In genomic region chrX:132119821-132120220, GRCh38 we compare ENCODE assay signal across 23 cellular contexts. TPM values are rescaled to one million over a fixed set of nuclear protein-coding genes. Genes with fewer than 3 reads are reported as not detected.
DNase-seq lines count a peak whose midpoint lies in the region; ATAC-seq and TF ChIP-seq lines count a peak whose summit lies in the region.
"Had no signal": no experiment of that assay in that cellular context is flagged by ENCODE, and none has a peak within 500 bp of the region (broad histone marks: within the 10 kb centered on the region; RNA-seq: fewer than 3 reads in every experiment).

No MANE protein-coding gene starts in this region.

- peaks cover 5% of the 10 kb centered on the region for H3K4me1 ChIP-seq in ectodermal cell (ENCODE audit: control insufficient read depth, insufficient read depth, low read length)
- peaks cover 10% of the 10 kb centered on the region for H3K4me1 ChIP-seq in mesodermal cell (ENCODE audit: control insufficient read depth, insufficient read depth, low read length, poor library complexity, severe bottlenecking)
- H3K4me1 ChIP-seq in testis: no peaks in the 10 kb centered on the region
- H3K4me1 ChIP-seq: A549, colonic mucosa, parathyroid adenoma, sigmoid colon had no signal

- intact Hi-C loops in testis (cut with DNase I; ENCODE audit: low total_unique reads): no loop called here

- TF ChIP-seq RAD21 in Ishikawa (IDR thresholded peaks at IDR 0.05; ENCODE audit: low read depth): peak; percentile 19; the same call in 1 of the 2 replicates

- H3K4me3 ChIP-seq in ectodermal cell (ENCODE audit: insufficient read depth, low read depth, low read length) (no peak overlapping the region), mesodermal cell (ENCODE audit: extremely low read depth, insufficient read depth, low read length, poor library complexity, severe bottlenecking) (no peak overlapping the region), testis (no peak overlapping the region)
- H3K4me3 ChIP-seq: A549, colonic mucosa, gastrocnemius medialis, sigmoid colon had no signal

- H3K27me3 ChIP-seq in ectodermal cell (ENCODE audit: control insufficient read depth, insufficient read depth, low read length, poor library complexity, severe bottlenecking): no peaks in the 10 kb centered on the region
- H3K27me3 ChIP-seq in testis: no peaks in the 10 kb centered on the region
- H3K27me3 ChIP-seq: colonic mucosa, gastrocnemius medialis, sigmoid colon had no signal

- no peak for TF ChIP-seq POLR2A in testis (IDR thresholded peaks at IDR 0.05)

- WGBS in ectodermal cell, 2 experiments: 22 to 26% methylated on average over 3 of the region's 3 CpGs
- 25 to 29% methylated on average over 1 of the region's 3 CpGs for WGBS in mesodermal cell (ENCODE audit: insufficient coverage in 2 of 2), 2 experiments
- WGBS in testis, 2 donors: 54 to 60% methylated on average over 1 to 3 of the region's 3 CpGs

- no peaks in the 10 kb centered on the region for H3K36me3 ChIP-seq in ectodermal cell (ENCODE audit: control insufficient read depth, insufficient read depth, low read length)
- no peaks in the 10 kb centered on the region for H3K36me3 ChIP-seq in mesodermal cell (ENCODE audit: control insufficient read depth, insufficient read depth, low read length)
- no peaks in the 10 kb centered on the region for H3K36me3 ChIP-seq in testis (ENCODE audit: low read depth, missing control alignments)
- H3K36me3 ChIP-seq: colonic mucosa, gastrocnemius medialis, sigmoid colon had no signal

- ATAC-seq in HG03521 (IDR thresholded peaks at IDR 0.05; ENCODE audit: unreplicated experiment): no peak
- ATAC-seq: A549; activated CD4-positive, alpha-beta T cell treated with anti-CD3 and anti-CD28 coated beads for 36 hours; gastrocnemius medialis; left colon; stimulated activated naive CD8-positive, alpha-beta T cell treated with anti-CD3 and anti-CD28 coated beads, Interleukin-15, amount 100 ng/mL, for 72 hours had no signal

- TF ChIP-seq EP300 in Ishikawa (IDR thresholded peaks at IDR 0.05; ENCODE audit: borderline replicate concordance): peak; percentile 27; the same call in 1 of the 2 replicates

- DNase-seq in medulla oblongata (ENCODE audit: extremely low spot score) (no peak), testis (no peak), occipital lobe (lab: John Stamatoyannopoulos, UW) (no peak)
- DNase-seq: activated CD4-positive, alpha-beta T cell treated with anti-CD3 and anti-CD28 coated beads for 36 hours; activated naive CD8-positive, alpha-beta T cell treated with anti-CD3 and anti-CD28 coated beads, Interleukin-2, amount 10 ng/mL, durations not matched to agents 7 days and 5 days; colonic mucosa; gastrocnemius medialis; GDM1; GOT3; left colon; NCI-H1694 treated with DMSO at 0.1 percent for 48 hours; sigmoid colon; stimulated activated CD4-positive, alpha-beta T cell treated with anti-CD3 and anti-CD28 coated beads, Interleukin-2, amount 100 ng/mL, for 24 hours; stimulated activated naive CD8-positive, alpha-beta T cell treated with anti-CD3 and anti-CD28 coated beads, Interleukin-15, amount 100 ng/mL, for 72 hours had no signal

- peak overlapping the region; percentile 51 for H3K27ac ChIP-seq in C4-2B
- peak overlapping the region; percentile 72 for H3K27ac ChIP-seq in ectodermal cell (ENCODE audit: insufficient read depth, low read depth, low read length, poor library complexity, severe bottlenecking)
- peak overlapping the region; percentile 90 for H3K27ac ChIP-seq in mesodermal cell (ENCODE audit: low read depth, low read length, severe bottlenecking)
- no peak overlapping the region for H3K27ac ChIP-seq in testis
- H3K27ac ChIP-seq: A549, colonic mucosa, gastrocnemius medialis, parathyroid adenoma, sigmoid colon had no signal

- no peaks in the 10 kb centered on the region for H3K9me3 ChIP-seq in ectodermal cell (ENCODE audit: control insufficient read depth, low read length)
- no peaks in the 10 kb centered on the region for H3K9me3 ChIP-seq in mesodermal cell (ENCODE audit: control insufficient read depth, low read length)
- no peaks in the 10 kb centered on the region for H3K9me3 ChIP-seq in testis
- H3K9me3 ChIP-seq: A549, colonic mucosa, gastrocnemius medialis, sigmoid colon had no signal

- TF ChIP-seq CTCF in C4-2B (conservative IDR thresholded peaks at IDR 0.05): no peak
- TF ChIP-seq CTCF in testis (IDR thresholded peaks at IDR 0.05): no peak

TF ChIP-seq in Ishikawa, 13 proteins besides CTCF, POLR2A, EP300 and RAD21:
- no peak for TF ChIP-seq ZBTB7A (IDR thresholded peaks at IDR 0.05; ENCODE audit: low read depth)
- no peak for TF ChIP-seq REST (IDR thresholded peaks at IDR 0.05; ENCODE audit: low read depth)
- TF ChIP-seq TCF12 (IDR thresholded peaks at IDR 0.05; ENCODE audit: low read depth): peak; percentile 69
- TF ChIP-seq USF1 (IDR thresholded peaks at IDR 0.05): no peak
- TF ChIP-seq FOXM1 (IDR thresholded peaks at IDR 0.05; ENCODE audit: borderline replicate concordance, low read depth): no peak
- TF ChIP-seq TEAD4 (IDR thresholded peaks at IDR 0.05): peak; percentile 52
- TF ChIP-seq CREB1 (IDR thresholded peaks at IDR 0.05; ENCODE audit: low read depth): no peak
- TF ChIP-seq YY1 (IDR thresholded peaks at IDR 0.05; ENCODE audit: low read depth): no peak
- TF ChIP-seq TAF1 (IDR thresholded peaks at IDR 0.05; ENCODE audit: low read depth): no peak
- TF ChIP-seq NFIC (IDR thresholded peaks at IDR 0.05): peak; percentile 44
- 0 out of 2 replicates have a peak, but pooled peaks have one; percentile 7 for TF ChIP-seq CEBPB (IDR thresholded peaks at IDR 0.05)

RNA-seq across cellular contexts. Expression of gene FRMD7, which starts 8.0 kb away (rescaled TPM):
- polyA plus RNA-seq in ectodermal cell (2013, experiment 1 of 4): not detected
- not detected for polyA plus RNA-seq in ectodermal cell (2013, experiment 2 of 4)
- polyA plus RNA-seq in ectodermal cell (2013, experiment 3 of 4): not detected
- polyA plus RNA-seq in ectodermal cell (2013, experiment 4 of 4): not detected
- not detected for polyA plus RNA-seq in mesodermal cell (2013, experiment 1 of 2)
- polyA plus RNA-seq in mesodermal cell (2013, experiment 2 of 2): 0.15 TPM
- under 1 TPM in 1 of 2 donors, not detected in 1; 0.06 TPM for total RNA-seq in testis
- 0.11 TPM for polyA plus RNA-seq in testis (ENCODE audit: insufficient read depth, low read depth, low replicate concordance)
- total RNA-seq in occipital lobe: not detected
- total RNA-seq: activated CD4-positive, alpha-beta T cell treated with anti-CD3 and anti-CD28 coated beads for 36 hours; activated naive CD8-positive, alpha-beta T cell treated with anti-CD3 and anti-CD28 coated beads, Interleukin-2, amount 10 ng/mL, durations not matched to agents 7 days and 5 days; activated T-helper 1 cell treated with anti-CD3 and anti-CD28 coated beads, Interleukin-12 subunit alpha, Interleukin-12 subunit beta, Interleukin-2, Interleukin-4 antibody, amounts not matched to agents 30 ng/mL and 10 ng/mL and 1 ng/mL, durations not matched to agents 14 hours and 24 hours and 36 hours; colonic mucosa; gastrocnemius medialis; left colon had no signal
- polyA plus RNA-seq: A549, BJ had no signal

Comparison
In these comparisons a context has a peak if more than half of its experiments do, and no peak if none do; other contexts are left out.
1. H3K27ac ChIP-seq: peak in C4-2B (single experiment), ectodermal cell (single experiment) and mesodermal cell (single experiment); none in testis (0 of 2).